In genomic region chr10:93917064-93917391, GRCh38 we compare ENCODE assay signal across 14 cellular contexts. TPM values are rescaled to one million over a fixed set of nuclear protein-coding genes. Genes with fewer than 3 reads are reported as not detected.
DNase-seq lines count a peak whose midpoint lies in the region; ATAC-seq, FAIRE-seq and TF ChIP-seq lines count a peak whose summit lies in the region.
"Had no signal": no experiment of that assay in that cellular context is flagged by ENCODE, and none has a peak within 500 bp of the region (broad histone marks: within the 10 kb centered on the region; RNA-seq: fewer than 3 reads in every experiment).

No MANE protein-coding gene starts in this region.

- DNase-seq in A549 (ENCODE audit: low read depth in 1 of 2, low spot score in 1 of 2) (no peak), ascending aorta (ENCODE audit: low spot score in 2 of 2) (no peak), omental fat pad (ENCODE audit: low spot score) (no peak)
- no peak for DNase-seq in natural killer cell treated with Interleukin-12 subunit alpha and Interleukin-12 subunit beta and Interleukin-15 and Interleukin-18, amount 100 ng/mL, for 72 hours (ENCODE audit: low spot score)
- no peak for DNase-seq in stimulated activated naive CD4-positive, alpha-beta T cell treated with Interleukin-2 at 50 U/mL for 16 hours (lab: John Stamatoyannopoulos, UW)
- DNase-seq in activated T-cell treated with anti-CD3 and anti-CD28 coated beads, Interleukin-2, amount 50 U/mL, for 4 hours, result no peak
- DNase-seq: activated CD4-positive, alpha-beta memory T cell treated with anti-CD3 and anti-CD28 coated beads for 36 hours; activated T-cell treated with anti-CD3 and anti-CD28 coated beads, Interleukin-2, amount 50 U/mL, for 72 hours; CD4-positive, alpha-beta memory T cell; naive B cell; stimulated activated CD8-positive, alpha-beta memory T cell treated with anti-CD3 and anti-CD28 coated beads, Interleukin-4, amount 100 ng/mL, for 48 hours; transverse colon had no signal

- 92% methylated on average over 10 of the region's 10 CpGs for WGBS in A549 (ENCODE audit: missing lambda C conversion rate)

- H3K4me1 ChIP-seq in A549, result peaks cover 19% of the 10 kb centered on the region; the same call in 2 of the 3 replicates
- H3K4me1 ChIP-seq in ascending aorta, result no peaks in the 10 kb centered on the region

- H3K9me3 ChIP-seq in A549 (no peaks in the 10 kb centered on the region), ascending aorta (no peaks in the 10 kb centered on the region)
- H3K9me3 ChIP-seq: transverse colon had no signal

- ATAC-seq in A549 (peak; percentile 50 to 64; a peak in 3 of 6 replicates), omental fat pad (ENCODE audit: low FRiP score) (peak; percentile 39), HG02884 (IDR thresholded peaks at IDR 0.05; ENCODE audit: unreplicated experiment) (no peak)
- ATAC-seq in natural killer cell treated with Interleukin-12 subunit alpha and Interleukin-12 subunit beta and Interleukin-15 and Interleukin-18, amount 100 ng/mL, for 72 hours, result no peak
- ATAC-seq in activated T-cell treated with anti-CD3 and anti-CD28 coated beads, Interleukin-2, amount 50 U/mL, for 4 hours, result no peak
- ATAC-seq: activated T-cell treated with anti-CD3 and anti-CD28 coated beads, Interleukin-2, amount 50 U/mL, for 72 hours had no signal

- H3K27ac ChIP-seq in A549 (peak overlapping the region; percentile 21 to 62; a peak in 4 of 6 replicates), ascending aorta (no peak overlapping the region)
- H3K27ac ChIP-seq: transverse colon had no signal

- no peak overlapping the region for H3K4me3 Mint-ChIP-seq in natural killer cell treated with Interleukin-12 subunit alpha and Interleukin-12 subunit beta and Interleukin-15 and Interleukin-18, amount 100 ng/mL, for 72 hours
- no peak overlapping the region for H3K4me3 Mint-ChIP-seq in activated T-cell treated with anti-CD3 and anti-CD28 coated beads, Interleukin-2, amount 50 U/mL, for 4 hours
- H3K4me3 Mint-ChIP-seq: activated CD4-positive, alpha-beta memory T cell treated with anti-CD3 and anti-CD28 coated beads for 36 hours; activated T-cell treated with anti-CD3 and anti-CD28 coated beads, Interleukin-2, amount 50 U/mL, for 72 hours; CD4-positive, alpha-beta memory T cell; naive B cell had no signal

- no peak for TF ChIP-seq RAD21 in A549 (conservative IDR thresholded peaks at IDR 0.05 in 1 of 2, IDR thresholded peaks at IDR 0.05 in 1 of 2)

- TF ChIP-seq CTCF in A549 (IDR thresholded peaks at IDR 0.05), result no peak
- TF ChIP-seq CTCF in ascending aorta (IDR thresholded peaks at IDR 0.05), result no peak
- no peak for TF ChIP-seq CTCF in omental fat pad (IDR thresholded peaks at IDR 0.05)

- H3K36me3 ChIP-seq in ascending aorta, result no peaks in the 10 kb centered on the region
- H3K36me3 ChIP-seq: transverse colon had no signal

- H3K4me3 ChIP-seq in A549 (no peak overlapping the region), ascending aorta (peak overlapping the region; percentile 11 to 18)

- H3K4me2 ChIP-seq in A549, result peak overlapping the region; percentile 44

- H3K27me3 Mint-ChIP-seq in natural killer cell treated with Interleukin-12 subunit alpha and Interleukin-12 subunit beta and Interleukin-15 and Interleukin-18, amount 100 ng/mL, for 72 hours, result peaks cover 0 to 3% of the 10 kb centered on the region in 2 donors
- H3K27me3 Mint-ChIP-seq in activated T-cell treated with anti-CD3 and anti-CD28 coated beads, Interleukin-2, amount 50 U/mL, for 4 hours (ENCODE audit: low read depth), result no peaks in the 10 kb centered on the region
- H3K27me3 Mint-ChIP-seq: activated CD4-positive, alpha-beta memory T cell treated with anti-CD3 and anti-CD28 coated beads for 36 hours; CD4-positive, alpha-beta memory T cell had no signal

- CTCF ChIA-PET in A549 (lab: Yijun Ruan, JAX), result interaction anchor here (0.6 to 3.2 kb wide), 77 partner anchors 8 to 527 kb away, joined by 3 to 106 read pairs (median 5); no protein-coding TSS in a partner anchor

- H3K4me1 Mint-ChIP-seq in natural killer cell treated with Interleukin-12 subunit alpha and Interleukin-12 subunit beta and Interleukin-15 and Interleukin-18, amount 100 ng/mL, for 72 hours (ENCODE audit: low read depth in 2 of 2), result no peaks in the 10 kb centered on the region
- H3K4me1 Mint-ChIP-seq in activated T-cell treated with anti-CD3 and anti-CD28 coated beads, Interleukin-2, amount 50 U/mL, for 4 hours (ENCODE audit: low read depth), result no peaks in the 10 kb centered on the region

- FAIRE-seq in A549 (lab: Jason Lieb, UNC) (no peak), islet of Langerhans (lab: Jason Lieb, UNC) (peak; percentile 13)

- H3K27ac Mint-ChIP-seq in natural killer cell treated with Interleukin-12 subunit alpha and Interleukin-12 subunit beta and Interleukin-15 and Interleukin-18, amount 100 ng/mL, for 72 hours, result no peak overlapping the region
- H3K27ac Mint-ChIP-seq: activated CD4-positive, alpha-beta memory T cell treated with anti-CD3 and anti-CD28 coated beads for 36 hours; activated T-cell treated with anti-CD3 and anti-CD28 coated beads, Interleukin-2, amount 50 U/mL, for 72 hours had no signal

- no peak for TF ChIP-seq POLR2A in A549 (IDR thresholded peaks at IDR 0.05; ENCODE audit: low read length)

- intact Hi-C loops in ascending aorta (cut with DNase I), result loop anchor here (2.0 to 10.0 kb wide), 3 partner anchors 308 to 525 kb away; no protein-coding TSS in a partner anchor

- POLR2A ChIA-PET in A549 (lab: Yijun Ruan, JAX), result interaction anchor here (1.0 to 1.4 kb wide), 4 partner anchors 125 to 404 kb away, joined by 3 to 4 read pairs (median 3); no protein-coding TSS in a partner anchor

- H3K36me3 Mint-ChIP-seq in natural killer cell treated with Interleukin-12 subunit alpha and Interleukin-12 subunit beta and Interleukin-15 and Interleukin-18, amount 100 ng/mL, for 72 hours, result no peaks in the 10 kb centered on the region
- peaks cover 11% of the 10 kb centered on the region for H3K36me3 Mint-ChIP-seq in activated T-cell treated with anti-CD3 and anti-CD28 coated beads, Interleukin-2, amount 50 U/mL, for 4 hours (ENCODE audit: insufficient read depth)
- H3K36me3 Mint-ChIP-seq: naive B cell had no signal

- no peak for TF ChIP-seq EP300 in A549 (IDR thresholded peaks at IDR 0.05)

- H3K27me3 ChIP-seq in ascending aorta, result no peaks in the 10 kb centered on the region
- H3K27me3 ChIP-seq: transverse colon had no signal

- H3K9me3 Mint-ChIP-seq in natural killer cell treated with Interleukin-12 subunit alpha and Interleukin-12 subunit beta and Interleukin-15 and Interleukin-18, amount 100 ng/mL, for 72 hours, result no peaks in the 10 kb centered on the region
- no peaks in the 10 kb centered on the region for H3K9me3 Mint-ChIP-seq in activated T-cell treated with anti-CD3 and anti-CD28 coated beads, Interleukin-2, amount 50 U/mL, for 4 hours
- H3K9me3 Mint-ChIP-seq: activated CD4-positive, alpha-beta memory T cell treated with anti-CD3 and anti-CD28 coated beads for 36 hours; activated T-cell treated with anti-CD3 and anti-CD28 coated beads, Interleukin-2, amount 50 U/mL, for 72 hours; CD4-positive, alpha-beta memory T cell; naive B cell had no signal

TF ChIP-seq in A549, 52 proteins besides CTCF, POLR2A, EP300 and RAD21 (continues in another document):
- no peak for TF ChIP-seq MAX (IDR thresholded peaks at IDR 0.05)
- TF ChIP-seq JUNB (IDR thresholded peaks at IDR 0.05), result no peak
- no peak for TF ChIP-seq HES2 (IDR thresholded peaks at IDR 0.05)
- TF ChIP-seq MYC (IDR thresholded peaks at IDR 0.05; ENCODE audit: borderline replicate concordance, low read length), result no peak
- no peak for TF ChIP-seq NFE2L2 (conservative IDR thresholded peaks at IDR 0.05; ENCODE audit: low read length)
- TF ChIP-seq CBX2 (IDR thresholded peaks at IDR 0.05; ENCODE audit: borderline replicate concordance, low read depth), result no peak
- TF ChIP-seq NPAS2 (CRISPR knock-in tag; IDR thresholded peaks at IDR 0.05; ENCODE audit: borderline replicate concordance), result no peak
- no peak for TF ChIP-seq BCL3 (IDR thresholded peaks at IDR 0.05)
- no peak for TF ChIP-seq GATA3 (IDR thresholded peaks at IDR 0.05; ENCODE audit: borderline replicate concordance)
- no peak for TF ChIP-seq CEBPB (IDR thresholded peaks at IDR 0.05)
- TF ChIP-seq EHMT2 (IDR thresholded peaks at IDR 0.05; ENCODE audit: low read depth), result no peak

RNA-seq across cellular contexts. Expression of gene SLC35G1, which starts 23.2 kb away (rescaled TPM):
- polyA plus RNA-seq in A549 (2011; rRNA removed), result 16.8 and 17.3 TPM in 2 replicates
- polyA plus RNA-seq in A549 (2012; cell fraction: cytosol; rRNA removed), result 7.1 and 9.0 TPM in 2 replicates
- polyA plus RNA-seq in A549 (2012; cell fraction: nucleus; rRNA removed), result 4.0 and 5.4 TPM in 2 replicates
- 11.9 to 13.0 TPM (median 12.9 TPM) in 3 replicates for polyA plus RNA-seq in A549 (2017; fragmentation: RNase III; extraction: RNeasy Plus Mini Kit Qiagen cat#74134 plus additional on column Dnase treatment)
- polyA minus RNA-seq in A549 (2011; rRNA and poly(A)+ RNA removed), result 6.0 and 7.9 TPM in 2 replicates
- 3.7 TPM for total RNA-seq in ascending aorta
- 1 to 10 TPM; 3.5 to 5.7 (median 4.6) TPM for total RNA-seq in omental fat pad
- total RNA-seq in natural killer cell treated with Interleukin-12 subunit alpha and Interleukin-12 subunit beta and Interleukin-15 and Interleukin-18, amount 100 ng/mL, for 72 hours, result 1 to 10 TPM; 2.0 to 3.8 TPM
- total RNA-seq in activated T-cell treated with anti-CD3 and anti-CD28 coated beads, Interleukin-2, amount 50 U/mL, for 4 hours, result 1 to 10 TPM; 3.3 to 4.4 (median 4.0) TPM

Comparison
In these comparisons a context has a peak if more than half of its experiments do, and no peak if none do; other contexts are left out.
1. ATAC-seq: peak in A549 (2 of 2) and omental fat pad (single experiment); none in HG02884 (single experiment), natural killer cell treated with Interleukin-12 subunit alpha and Interleukin-12 subunit beta and Interleukin-15 and Interleukin-18, amount 100 ng/mL, for 72 hours (0 of 2) and activated T-cell treated with anti-CD3 and anti-CD28 coated beads, Interleukin-2, amount 50 U/mL, for 4 hours (0 of 2).
2. H3K27ac ChIP-seq: peak in A549 (2 of 2); none in ascending aorta (0 of 2).